In genomic region chr7:96773483-96773882, GRCh38 we compare ENCODE assay signal across 29 cellular contexts.
"Had no signal": no experiment of that assay in that cellular context is flagged by ENCODE, and none has a peak within 500 bp of the region (broad histone marks: within the 10 kb centered on the region; RNA-seq: fewer than 3 reads in every experiment).

No MANE protein-coding gene starts in this region.

- H3K9ac ChIP-seq: neural progenitor cell, parathyroid adenoma had no signal

- H3K9me3 ChIP-seq: ovary, psoas muscle, right lobe of liver, sigmoid colon, suprapubic skin, testis, tibial artery, transverse colon, upper lobe of left lung, vagina had no signal

- H3K4me1 ChIP-seq: parathyroid adenoma, psoas muscle, right lobe of liver, sigmoid colon, suprapubic skin, testis, tibial artery, transverse colon, upper lobe of left lung, vagina had no signal

- H3K4me1 Mint-ChIP-seq: naive thymus-derived CD8-positive, alpha-beta T cell; nephron progenitor cell; stimulated activated memory B cell treated with anti-CD40 and anti-IgM and Interleukin-4, amounts not matched to agents 10 μg/mL and 1 μg/mL and 100 μg/mL, for 72 hours; stimulated activated naive CD8-positive, alpha-beta T cell treated with anti-CD3 and anti-CD28 coated beads, Interleukin-15, amount 100 ng/mL, for 72 hours had no signal

- H3K4me2 ChIP-seq: neural progenitor cell had no signal

- H3K4me3 ChIP-seq: neural progenitor cell, ovary, psoas muscle, right lobe of liver, sigmoid colon, suprapubic skin, testis, tibial artery, transverse colon, upper lobe of left lung, vagina had no signal

- H3K36me3 Mint-ChIP-seq: neural progenitor cell; stimulated activated memory B cell treated with anti-CD40 and anti-IgM and Interleukin-4, amounts not matched to agents 10 μg/mL and 1 μg/mL and 100 μg/mL, for 72 hours had no signal

- H2AFZ ChIP-seq: parathyroid adenoma had no signal

- H3K79me2 ChIP-seq: parathyroid adenoma had no signal

- DNase-seq: naive thymus-derived CD8-positive, alpha-beta T cell; nephron progenitor cell; occipital lobe; ovary; posterior cingulate gyrus; psoas muscle; right cardiac atrium; right lobe of liver; sigmoid colon; small intestine; stimulated activated CD4-positive, alpha-beta T cell treated with anti-CD3 and anti-CD28 coated beads, Interleukin-1b, Interleukin-23, amount 100 ng/mL, for 48 hours; stimulated activated CD4-positive, alpha-beta T cell treated with anti-CD3 and anti-CD28 coated beads, Interleukin-4, amount 100 ng/mL, for 1 hour; stimulated activated CD4-positive, alpha-beta T cell treated with anti-CD3 and anti-CD28 coated beads, Interleukin-4, amount 100 ng/mL, for 4 hours; stimulated activated CD8-positive, alpha-beta memory T cell treated with anti-CD3 and anti-CD28 coated beads, Interleukin-4, amount 100 ng/mL, for 48 hours; stimulated activated naive CD4-positive, alpha-beta T cell; stimulated activated naive CD8-positive, alpha-beta T cell treated with anti-CD3 and anti-CD28 coated beads, Interleukin-15, amount 100 ng/mL, for 72 hours; stimulated activated naive CD8-positive, alpha-beta T cell treated with anti-CD3 and anti-CD28 coated beads, Interleukin-15, Interleukin-2, amounts not matched to agents 100 U/mL and 50 U/mL, for 24 hours; substantia nigra; testis; tibial artery; transverse colon; upper lobe of left lung had no signal

- H3K27ac ChIP-seq: neural progenitor cell, ovary, parathyroid adenoma, psoas muscle, right lobe of liver, sigmoid colon, suprapubic skin, testis, tibial artery, transverse colon, upper lobe of left lung, vagina had no signal

- H3K9me3 Mint-ChIP-seq: naive thymus-derived CD8-positive, alpha-beta T cell; nephron progenitor cell; neural progenitor cell had no signal

- H3K36me3 ChIP-seq: neural progenitor cell, ovary, right lobe of liver, sigmoid colon, suprapubic skin, tibial artery, transverse colon, upper lobe of left lung, vagina had no signal

- H3K4me3 Mint-ChIP-seq: naive thymus-derived CD8-positive, alpha-beta T cell; natural killer cell treated with Interleukin-12 subunit alpha and Interleukin-12 subunit beta and Interleukin-15 and Interleukin-18, amount 100 ng/mL, for 72 hours; nephron progenitor cell; neural progenitor cell; stimulated activated memory B cell treated with anti-CD40 and anti-IgM and Interleukin-4, amounts not matched to agents 10 μg/mL and 1 μg/mL and 100 μg/mL, for 72 hours; stimulated activated naive CD8-positive, alpha-beta T cell treated with anti-CD3 and anti-CD28 coated beads, Interleukin-15, amount 100 ng/mL, for 72 hours had no signal

- H3K27me3 ChIP-seq: neural progenitor cell, ovary, right lobe of liver, sigmoid colon, testis, tibial artery, transverse colon, upper lobe of left lung, vagina had no signal

- H3K27ac Mint-ChIP-seq: naive thymus-derived CD8-positive, alpha-beta T cell; natural killer cell treated with Interleukin-12 subunit alpha and Interleukin-12 subunit beta and Interleukin-15 and Interleukin-18, amount 100 ng/mL, for 72 hours; nephron progenitor cell; neural progenitor cell; progenitor cell of endocrine pancreas; stimulated activated memory B cell treated with anti-CD40 and anti-IgM and Interleukin-4, amounts not matched to agents 10 μg/mL and 1 μg/mL and 100 μg/mL, for 72 hours; stimulated activated naive CD8-positive, alpha-beta T cell treated with anti-CD3 and anti-CD28 coated beads, Interleukin-15, amount 100 ng/mL, for 72 hours had no signal
